8 cellular contexts compared by ENCODE assay signal in the genomic region with DNA sequence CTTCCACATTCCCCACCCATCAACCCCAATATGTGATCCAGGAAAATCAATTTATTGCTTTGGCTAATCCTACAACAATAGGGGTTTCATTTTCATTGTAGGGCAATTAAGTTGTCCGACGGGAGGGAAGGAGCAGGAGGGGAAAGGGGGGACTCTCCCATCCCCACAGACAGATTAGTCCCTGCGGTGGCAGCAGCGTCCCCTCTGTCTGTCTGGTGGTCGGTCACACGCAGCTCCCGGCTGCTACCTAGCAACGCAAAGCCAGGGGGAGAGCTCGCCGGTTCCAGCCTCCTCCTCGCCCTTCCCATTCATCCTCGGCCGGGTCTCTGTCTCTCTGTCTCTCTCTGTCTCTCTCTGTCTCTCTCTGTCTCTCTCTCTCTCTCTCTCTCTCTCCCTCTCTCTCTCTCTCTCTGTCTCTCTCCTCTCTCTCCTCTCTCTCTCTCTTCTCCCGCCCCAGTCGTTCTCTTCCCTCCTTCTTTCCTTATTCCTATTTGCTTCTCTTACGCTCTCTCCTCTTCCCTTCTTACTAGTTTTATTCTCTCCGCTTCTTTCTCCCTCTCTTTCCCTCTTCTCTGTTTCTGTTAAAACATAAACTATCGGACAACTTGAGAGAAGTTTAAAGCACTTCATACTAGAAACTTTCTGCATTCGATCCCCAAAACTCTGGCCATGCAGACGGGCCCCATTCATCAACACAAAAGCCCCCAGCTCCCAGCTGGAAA. TPM values are rescaled to one million over a fixed set of nuclear protein-coding genes. Genes with fewer than 3 reads are reported as not detected.
DNase-seq lines count a peak whose midpoint lies in the region; ATAC-seq and TF ChIP-seq lines count a peak whose summit lies in the region.

No MANE protein-coding gene starts in this region.

- DNase-seq in heart left ventricle (no peak), left ventricle myocardium superior (no peak), chondrocyte (ENCODE audit: low spot score) (no peak), upper lobe of left lung (peak in 1 of 2 donors; percentile 11), KBM-7 (no peak), NCI-H1694 (lab: John Stamatoyannopoulos, UW) (no peak)

- peak overlapping the region; percentile 65 for H3K4me3 Mint-ChIP-seq in chondrocyte (ENCODE audit: unreplicated experiment)

- H3K36me3 ChIP-seq in heart left ventricle = no peaks in the 10 kb centered on the region
- no peaks in the 10 kb centered on the region for H3K36me3 ChIP-seq in muscle layer of duodenum (ENCODE audit: control insufficient read depth in 1 of 2, insufficient read depth in 2 of 2, low read length in 2 of 2)
- H3K36me3 ChIP-seq in upper lobe of left lung = no peaks in the 10 kb centered on the region

- H3K27ac ChIP-seq in heart left ventricle = no peak overlapping the region
- no peak overlapping the region for H3K27ac ChIP-seq in muscle layer of duodenum (ENCODE audit: low read length)
- H3K27ac ChIP-seq in upper lobe of left lung = no peak overlapping the region

- intact Hi-C loops in heart left ventricle (cut with DNase I) (no loop called here), left ventricle myocardium superior (cut with micrococcal nuclease) (no loop called here)

- TF ChIP-seq CTCF in heart left ventricle (IDR thresholded peaks at IDR 0.05) = no peak
- no peak for TF ChIP-seq CTCF in chondrocyte (IDR thresholded peaks at IDR 0.05)
- no peak for TF ChIP-seq CTCF in upper lobe of left lung (IDR thresholded peaks at IDR 0.05)

- no peaks in the 10 kb centered on the region for H3K9me3 ChIP-seq in heart left ventricle
- no peaks in the 10 kb centered on the region for H3K9me3 ChIP-seq in muscle layer of duodenum (ENCODE audit: control insufficient read depth in 1 of 2, low read length in 2 of 2)
- H3K9me3 ChIP-seq in upper lobe of left lung = no peaks in the 10 kb centered on the region

- in situ Hi-C loops in KBM-7 (cut with MboI; ENCODE audit: low pct_unique_long_range_greater_than_20kb, low sequenced_read_pairs) = no loop called here

- H3K4me1 ChIP-seq in heart left ventricle (peaks cover 0 to 38% (median 30%) of the 10 kb centered on the region in 12 donors), muscle layer of duodenum (ENCODE audit: control insufficient read depth in 1 of 2, insufficient read depth in 2 of 2, low read length in 2 of 2) (peaks cover 7 to 42% of the 10 kb centered on the region in 2 donors), upper lobe of left lung (peaks cover 34 to 51% (median 36%) of the 10 kb centered on the region in 4 donors)

- H3K4me3 ChIP-seq in heart left ventricle = peak overlapping the region in 11 of 12 donors; percentile 31 to 62 (median 52)
- peak overlapping the region; percentile 49 to 82 for H3K4me3 ChIP-seq in muscle layer of duodenum (ENCODE audit: low read depth in 1 of 2, low read length in 2 of 2)
- H3K4me3 ChIP-seq in upper lobe of left lung = peak overlapping the region in 3 of 4 donors; percentile 50 to 66 (median 60)

- WGBS in heart left ventricle, 4 donors = 4 to 12% (median 8%) methylated on average over 20 of the region's 20 CpGs
- WGBS in upper lobe of left lung, 2 donors = 16 to 21% methylated on average over 20 of the region's 20 CpGs

- H3K27me3 ChIP-seq in heart left ventricle (peaks cover 17 to 60% (median 27%) of the 10 kb centered on the region in 9 donors), muscle layer of duodenum (ENCODE audit: low read depth, low read length) (peaks cover 38% of the 10 kb centered on the region), upper lobe of left lung (peaks cover 0 to 29% (median 8%) of the 10 kb centered on the region in 4 donors)

- peaks cover 41% of the 10 kb centered on the region for H3K4me1 Mint-ChIP-seq in chondrocyte (ENCODE audit: low read depth)

- TF ChIP-seq POLR2A in heart left ventricle (IDR thresholded peaks at IDR 0.05) (no peak), upper lobe of left lung (IDR thresholded peaks at IDR 0.05) (no peak)

- no peak overlapping the region for H3K27ac Mint-ChIP-seq in chondrocyte (ENCODE audit: unreplicated experiment)

- peaks cover 55% of the 10 kb centered on the region for H3K27me3 Mint-ChIP-seq in chondrocyte (ENCODE audit: low read depth)

- H3K36me3 Mint-ChIP-seq in chondrocyte (ENCODE audit: low read depth) = no peaks in the 10 kb centered on the region

- TF ChIP-seq EP300 in upper lobe of left lung (IDR thresholded peaks at IDR 0.05) = no peak

- no peaks in the 10 kb centered on the region for H3K9me3 Mint-ChIP-seq in chondrocyte (ENCODE audit: low read depth)

- ATAC-seq in heart left ventricle (no peak), left ventricle myocardium superior (no peak), upper lobe of left lung (ENCODE audit: low FRiP score in 2 of 2) (no peak), GM19452 (IDR thresholded peaks at IDR 0.05; ENCODE audit: unreplicated experiment) (no peak)

RNA-seq across cellular contexts. Expression of a gene that starts 1.2 kb away (rescaled TPM):
- total RNA-seq in heart left ventricle (10 to 100 TPM in 1 of 9 donors, under 1 TPM in 4, not detected in 4; 0.04 to 13.6 (median 0.13) TPM), left ventricle myocardium superior (2.0 TPM), chondrocyte (not detected in 3 replicates), upper lobe of left lung (10 to 100 TPM; 20.0 to 56.5 (median 27.5) TPM)
- polyA plus RNA-seq in heart left ventricle = under 1 TPM in 1 of 2 donors, not detected in 1; 0.01 TPM
